Comparison of ENCODE assay signal across 1 cellular context in genomic region chr13:51255556-51255955, GRCh38.
TF ChIP-seq lines count a peak whose summit lies in the region.

No MANE protein-coding gene starts in this region.

TF ChIP-seq in H1, 55 proteins besides CTCF, POLR2A, EP300 and RAD21 (continued from another document):
- TF ChIP-seq CBX8 (IDR thresholded peaks at IDR 0.05; ENCODE audit: borderline replicate concordance, low read depth, low read length) = no peak
- TF ChIP-seq HDAC2 (IDR thresholded peaks at IDR 0.05; ENCODE audit: borderline replicate concordance in 1 of 2, low read depth in 2 of 2, low read length in 2 of 2) = peak in 1 of 2 experiments; percentile 45; a peak in 1 of 4 replicates
- no peak for TF ChIP-seq E2F6 (IDR thresholded peaks at IDR 0.05)
- no peak for TF ChIP-seq YY1 (IDR thresholded peaks at IDR 0.05; ENCODE audit: low read depth, low read length)
- TF ChIP-seq TEAD4 (IDR thresholded peaks at IDR 0.05; ENCODE audit: low read depth, low read length) = peak; percentile 17; the same call in 1 of the 2 replicates
